ENCODE assay signal across 7 cellular contexts in genomic region chr16:2515180-2515803, GRCh38. TPM values are rescaled to one million over a fixed set of nuclear protein-coding genes. Genes with fewer than 3 reads are reported as not detected.
A peak's percentile ranks its signal among the peaks of the same experiment; 100 is the strongest.
DNase-seq lines count a peak whose midpoint lies in the region; TF ChIP-seq lines count a peak whose summit lies in the region.
"Had no signal": no experiment of that assay in that cellular context is flagged by ENCODE, and none has a peak within 500 bp of the region (broad histone marks: within the 10 kb centered on the region; RNA-seq: fewer than 3 reads in every experiment).

No MANE protein-coding gene starts in this region.

- no peak for DNase-seq in activated T-helper 2 cell treated with anti-CD3 and anti-CD28 coated beads, Interferon-gamma antibody, Interleukin-2, Interleukin-4, amounts not matched to agents 10 μg/mL and 5 μg/mL and 100 μg/mL, durations not matched to agents 14 hours and 24 hours and 36 hours (ENCODE audit: low spot score)
- no peak for DNase-seq in mesendoderm
- DNase-seq in NCI-H1092 treated with DMSO at 0.1 percent for 48 hours (lab: John Stamatoyannopoulos, UW): no peak
- DNase-seq in GM10266 (ENCODE audit: extremely low spot score): no peak
- DNase-seq in NCI-H510A treated with DMSO at 0.1 percent for 48 hours (lab: John Stamatoyannopoulos, UW): no peak

- no peak overlapping the region for H4K8ac ChIP-seq in mesendoderm (ENCODE audit: low read depth, low read length)

- H3K36me3 ChIP-seq in DOHH2 (ENCODE audit: control insufficient read depth, low read length): peaks cover 20% of the 10 kb centered on the region
- H3K36me3 ChIP-seq in mesendoderm (ENCODE audit: control insufficient read depth, insufficient read depth, low read length): no peaks in the 10 kb centered on the region

- peak overlapping the region; percentile 82 for H3K27ac Mint-ChIP-seq in activated T-helper 2 cell treated with anti-CD3 and anti-CD28 coated beads, Interferon-gamma antibody, Interleukin-2, Interleukin-4, amounts not matched to agents 10 μg/mL and 5 μg/mL and 100 μg/mL, durations not matched to agents 14 hours and 24 hours and 36 hours

- peaks cover 10% of the 10 kb centered on the region for H3F3A ChIP-seq in DOHH2 (ENCODE audit: control insufficient read depth, insufficient read depth)

- TF ChIP-seq CTCF in DOHH2 (IDR thresholded peaks at IDR 0.05; ENCODE audit: low read depth, low read length, poor library complexity, severe bottlenecking) (no peak), GM10266 (IDR thresholded peaks at IDR 0.05; ENCODE audit: control insufficient read depth, insufficient read depth, low read depth, missing control alignments) (no peak)

- H4K5ac ChIP-seq in mesendoderm (ENCODE audit: low read length): no peak overlapping the region

- H3K27me3 Mint-ChIP-seq in activated T-helper 2 cell treated with anti-CD3 and anti-CD28 coated beads, Interferon-gamma antibody, Interleukin-2, Interleukin-4, amounts not matched to agents 10 μg/mL and 5 μg/mL and 100 μg/mL, durations not matched to agents 14 hours and 24 hours and 36 hours (ENCODE audit: low read depth): no peaks in the 10 kb centered on the region

- peak overlapping the region; percentile 85 for H3K56ac ChIP-seq in mesendoderm (ENCODE audit: low read length)

- peaks cover 19% of the 10 kb centered on the region for H3K36me3 Mint-ChIP-seq in activated T-helper 2 cell treated with anti-CD3 and anti-CD28 coated beads, Interferon-gamma antibody, Interleukin-2, Interleukin-4, amounts not matched to agents 10 μg/mL and 5 μg/mL and 100 μg/mL, durations not matched to agents 14 hours and 24 hours and 36 hours (ENCODE audit: low read depth)

- H3K9me2 ChIP-seq in DOHH2 (replicated peaks; ENCODE audit: control insufficient read depth, low read length): no peaks in the 10 kb centered on the region

- H3K79me2 ChIP-seq in DOHH2 (ENCODE audit: control insufficient read depth, low read length) (peaks cover 60% of the 10 kb centered on the region), mesendoderm (ENCODE audit: control insufficient read depth, insufficient read depth, low read length) (peaks cover 53% of the 10 kb centered on the region)

- no peaks in the 10 kb centered on the region for H3K9me3 ChIP-seq in DOHH2 (ENCODE audit: control insufficient read depth, insufficient read depth, low read length)

- H3K4me2 ChIP-seq in DOHH2 (ENCODE audit: low read length) (peak overlapping the region; percentile 78), mesendoderm (ENCODE audit: low read length) (peak overlapping the region; percentile 91)

- no CpG with 5 or more reads among the region's 13 CpGs for WGBS in mesendoderm (ENCODE audit: extremely low coverage, insufficient coverage, low lambda C conversion rate)

- H2BK120ac ChIP-seq in mesendoderm (ENCODE audit: low read depth, low read length): no peak overlapping the region

- H4K20me1 ChIP-seq in DOHH2 (ENCODE audit: control insufficient read depth, insufficient read depth, low read depth, low read length): peaks cover 13% of the 10 kb centered on the region

- peak overlapping the region; percentile 88 for H3K4me3 Mint-ChIP-seq in activated T-helper 2 cell treated with anti-CD3 and anti-CD28 coated beads, Interferon-gamma antibody, Interleukin-2, Interleukin-4, amounts not matched to agents 10 μg/mL and 5 μg/mL and 100 μg/mL, durations not matched to agents 14 hours and 24 hours and 36 hours (ENCODE audit: low read depth)

- no peak overlapping the region for H2AK5ac ChIP-seq in mesendoderm (ENCODE audit: low read length)

- H3K4me1 Mint-ChIP-seq in activated T-helper 2 cell treated with anti-CD3 and anti-CD28 coated beads, Interferon-gamma antibody, Interleukin-2, Interleukin-4, amounts not matched to agents 10 μg/mL and 5 μg/mL and 100 μg/mL, durations not matched to agents 14 hours and 24 hours and 36 hours (ENCODE audit: low read depth): peaks cover 39% of the 10 kb centered on the region

- H3K4me1 ChIP-seq in DOHH2 (ENCODE audit: control insufficient read depth, low read length) (peaks cover 68% of the 10 kb centered on the region), mesendoderm (ENCODE audit: control insufficient read depth, low read depth, low read length) (peaks cover 2% of the 10 kb centered on the region)

- H3K23ac ChIP-seq in mesendoderm (ENCODE audit: low read length): no peak overlapping the region

- intact Hi-C loops in activated T-helper 2 cell treated with anti-CD3 and anti-CD28 coated beads, Interferon-gamma antibody, Interleukin-2, Interleukin-4, amounts not matched to agents 10 μg/mL and 5 μg/mL and 100 μg/mL, durations not matched to agents 14 hours and 24 hours and 36 hours (cut with micrococcal nuclease): loop anchor here (10.0 kb wide), 2 partner anchors 250 to 360 kb away; partner anchors contain the start of genes RNPS1 and TRAF7

- peak overlapping the region; percentile 89 for H3K9ac ChIP-seq in mesendoderm (ENCODE audit: low read length)

- H3K27me3 ChIP-seq in DOHH2 (ENCODE audit: control insufficient read depth, low read length) (no peaks in the 10 kb centered on the region), mesendoderm (ENCODE audit: insufficient read depth, low read length, poor library complexity) (no peaks in the 10 kb centered on the region)

- no peak overlapping the region for H3K4ac ChIP-seq in mesendoderm (ENCODE audit: low read depth, low read length)

- H2BK5ac ChIP-seq in mesendoderm (ENCODE audit: low read length): no peak overlapping the region

- H2BK15ac ChIP-seq in mesendoderm (replicated peaks; ENCODE audit: low read depth): no peak overlapping the region

- no peaks in the 10 kb centered on the region for H3K9me3 Mint-ChIP-seq in activated T-helper 2 cell treated with anti-CD3 and anti-CD28 coated beads, Interferon-gamma antibody, Interleukin-2, Interleukin-4, amounts not matched to agents 10 μg/mL and 5 μg/mL and 100 μg/mL, durations not matched to agents 14 hours and 24 hours and 36 hours

- no peak overlapping the region for H3K18ac ChIP-seq in mesendoderm (ENCODE audit: low read length)

- peaks cover 17% of the 10 kb centered on the region for H3K79me1 ChIP-seq in mesendoderm (ENCODE audit: low read length)

- peak overlapping the region; percentile 91 for H3K4me3 ChIP-seq in DOHH2 (ENCODE audit: low read length)
- peak overlapping the region; percentile 57 for H3K4me3 ChIP-seq in mesendoderm (ENCODE audit: low read length)

- H3K27ac ChIP-seq in DOHH2 (ENCODE audit: low read depth, low read length): no peak overlapping the region
- H3K27ac ChIP-seq in mesendoderm (ENCODE audit: low read depth, low read length): no peak overlapping the region

RNA-seq across cellular contexts. Expression of gene ATP6V0C, which starts 1.5 kb away (rescaled TPM):
- 114 and 119 TPM in 2 replicates for total RNA-seq in activated T-helper 2 cell treated with anti-CD3 and anti-CD28 coated beads, Interferon-gamma antibody, Interleukin-2, Interleukin-4, amounts not matched to agents 10 μg/mL and 5 μg/mL and 100 μg/mL, durations not matched to agents 14 hours and 24 hours and 36 hours
- 279 TPM for polyA plus RNA-seq in mesendoderm (2013, experiment 1 of 2)
- polyA plus RNA-seq in mesendoderm (2013, experiment 2 of 2): 280 TPM

RNA-seq across cellular contexts. Expression of gene AMDHD2, which starts 4.9 kb away (rescaled TPM):
- total RNA-seq in activated T-helper 2 cell treated with anti-CD3 and anti-CD28 coated beads, Interferon-gamma antibody, Interleukin-2, Interleukin-4, amounts not matched to agents 10 μg/mL and 5 μg/mL and 100 μg/mL, durations not matched to agents 14 hours and 24 hours and 36 hours: 29.3 and 30.1 TPM in 2 replicates
- polyA plus RNA-seq in mesendoderm (2013, experiment 1 of 2): 8.0 TPM
- polyA plus RNA-seq in mesendoderm (2013, experiment 2 of 2): 8.4 TPM

RNA-seq across cellular contexts. Expression of gene CEMP1, which starts 15.9 kb away (rescaled TPM):
- 0.25 TPM in 1 of 2 replicates, not detected in the other for total RNA-seq in activated T-helper 2 cell treated with anti-CD3 and anti-CD28 coated beads, Interferon-gamma antibody, Interleukin-2, Interleukin-4, amounts not matched to agents 10 μg/mL and 5 μg/mL and 100 μg/mL, durations not matched to agents 14 hours and 24 hours and 36 hours
- not detected for polyA plus RNA-seq in mesendoderm (2013, experiment 1 of 2)
- not detected for polyA plus RNA-seq in mesendoderm (2013, experiment 2 of 2)
- total RNA-seq: NCI-H460 had no signal

RNA-seq across cellular contexts. Expression of gene PDPK1, which starts 22.5 kb away (rescaled TPM):
- 45.7 and 48.5 TPM in 2 replicates for total RNA-seq in activated T-helper 2 cell treated with anti-CD3 and anti-CD28 coated beads, Interferon-gamma antibody, Interleukin-2, Interleukin-4, amounts not matched to agents 10 μg/mL and 5 μg/mL and 100 μg/mL, durations not matched to agents 14 hours and 24 hours and 36 hours
- polyA plus RNA-seq in mesendoderm (2013, experiment 1 of 2): 15.7 TPM
- polyA plus RNA-seq in mesendoderm (2013, experiment 2 of 2): 15.0 TPM

RNA-seq across cellular contexts. Expression of gene TBC1D24, which starts 40.4 kb away (rescaled TPM):
- 19.6 and 21.4 TPM in 2 replicates for total RNA-seq in activated T-helper 2 cell treated with anti-CD3 and anti-CD28 coated beads, Interferon-gamma antibody, Interleukin-2, Interleukin-4, amounts not matched to agents 10 μg/mL and 5 μg/mL and 100 μg/mL, durations not matched to agents 14 hours and 24 hours and 36 hours
- 4.3 TPM for polyA plus RNA-seq in mesendoderm (2013, experiment 1 of 2)
- 4.4 TPM for polyA plus RNA-seq in mesendoderm (2013, experiment 2 of 2)
